16 cellular contexts compared by ENCODE assay signal in genomic region chr9:69519470-69520240, GRCh38.
DNase-seq lines count a peak whose midpoint lies in the region; ATAC-seq and FAIRE-seq lines count a peak whose summit lies in the region.
"Had no signal": no experiment of that assay in that cellular context is flagged by ENCODE, and none has a peak within 500 bp of the region (broad histone marks: within the 10 kb centered on the region; RNA-seq: fewer than 3 reads in every experiment).

No MANE protein-coding gene starts in this region.

- no peaks in the 10 kb centered on the region for H3K4me1 ChIP-seq in small intestine (ENCODE audit: control insufficient read depth in 2 of 2, insufficient read depth in 1 of 2, low read depth in 1 of 2, low read length in 1 of 2)
- H3K4me1 ChIP-seq: stomach had no signal

- 42 to 57% (median 46%) methylated on average over 5 of the region's 5 CpGs for WGBS in small intestine, 3 donors

- FAIRE-seq in small intestine (lab: Jason Lieb, UNC) (no peak), RCC 7860 (lab: Jason Lieb, UNC) (no peak)

- ATAC-seq in GM19025 (IDR thresholded peaks at IDR 0.05; ENCODE audit: low read depth, unreplicated experiment) (peak; percentile 91), HG02623 (IDR thresholded peaks at IDR 0.05; ENCODE audit: unreplicated experiment) (peak; percentile 70), HG03457 (IDR thresholded peaks at IDR 0.05; ENCODE audit: unreplicated experiment) (peak; percentile 81), left colon (peak; percentile 41)
- ATAC-seq: activated CD4-positive, CD25-positive, alpha-beta regulatory T cell treated with anti-CD3 and anti-CD28 coated beads, Interleukin-2, amount 50 U/mL, for 24 hours had no signal

- H3K27me3 ChIP-seq in MG63 (no peaks in the 10 kb centered on the region), small intestine (ENCODE audit: control insufficient read depth in 2 of 2, insufficient read depth in 2 of 2, low read length in 2 of 2) (no peaks in the 10 kb centered on the region)
- H3K27me3 ChIP-seq: brain microvascular endothelial cell, stomach had no signal

- H3K36me3 ChIP-seq in MG63 (no peaks in the 10 kb centered on the region), small intestine (ENCODE audit: control insufficient read depth in 2 of 2, insufficient read depth in 2 of 2, low read length in 2 of 2) (no peaks in the 10 kb centered on the region)
- H3K36me3 ChIP-seq: brain microvascular endothelial cell had no signal

- no peak for DNase-seq in left colon
- no peak for DNase-seq in MG63
- DNase-seq in small intestine = no peak
- no peak for DNase-seq in NCI-H128 (lab: John Stamatoyannopoulos, UW; ENCODE audit: unreplicated experiment)
- DNase-seq in RCC 7860 (ENCODE audit: low spot score) = no peak
- DNase-seq: activated effector memory CD4-positive, alpha-beta T cell treated with anti-CD3 and anti-CD28 coated beads, Interleukin-2, amount 50 U/mL, for 16 hours; brain microvascular endothelial cell; hypothalamus; NCI-H446 treated with DMSO at 0.1 percent for 48 hours; stimulated activated CD4-positive, alpha-beta T cell treated with anti-CD3 and anti-CD28 coated beads, Interleukin-2, amount 100 ng/mL, for 48 hours; stomach had no signal

- H3K4me3 ChIP-seq in MG63 = no peak overlapping the region
- no peak overlapping the region for H3K4me3 ChIP-seq in small intestine (ENCODE audit: low read depth in 1 of 2, low read length in 2 of 2)
- H3K4me3 ChIP-seq: SK-N-MC, stomach had no signal

- intact Hi-C loops in left colon (cut with DNase I, micrococcal nuclease) = no loop called here

- no peaks in the 10 kb centered on the region for H3K9me3 ChIP-seq in MG63
- H3K9me3 ChIP-seq in small intestine (ENCODE audit: control insufficient read depth, low read depth) = no peaks in the 10 kb centered on the region

- H3K27ac ChIP-seq in small intestine (ENCODE audit: low read depth in 1 of 2, low read length in 1 of 2) = no peak overlapping the region
- H3K27ac ChIP-seq: brain microvascular endothelial cell, SK-N-MC, stomach had no signal

Comparison
In these comparisons a context has a peak if more than half of its experiments do, and no peak if none do; other contexts are left out.
1. ATAC-seq: peak in every context shown above with its lines; median percentile 91 in GM19025; 81 in HG03457; 70 in HG02623; 41 in left colon.